ENCODE assay signal across 34 cellular contexts in the genomic region with DNA sequence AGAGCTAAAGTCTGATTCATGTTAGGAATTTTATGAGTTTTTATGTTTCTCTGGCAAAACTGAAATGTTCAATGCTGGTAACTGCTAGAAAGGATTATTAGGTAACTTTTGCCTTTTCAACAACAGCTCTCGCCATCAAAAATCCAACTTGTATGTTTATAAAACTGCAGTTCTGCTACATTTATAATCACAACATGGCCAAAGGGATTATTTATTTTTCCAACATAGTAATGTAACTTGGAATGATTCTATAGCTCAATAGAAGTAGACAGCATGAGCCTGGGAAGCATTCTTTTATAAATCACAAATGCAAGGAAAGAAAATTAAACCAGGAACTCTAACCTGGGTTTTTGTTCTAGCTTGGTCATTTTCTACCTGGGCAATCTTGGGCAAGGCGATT.
"Had no signal": no experiment of that assay in that cellular context is flagged by ENCODE, and none has a peak within 500 bp of the region (broad histone marks: within the 10 kb centered on the region; RNA-seq: fewer than 3 reads in every experiment).

No MANE protein-coding gene starts in this region.

- DNase-seq: Karpas-422, Kasumi-1, MG63, MM.1S, MV-4-11, NCI-H1048, NCI-H1092, NCI-H1092 treated with DMSO at 0.1 percent for 48 hours, NCI-H1105, NCI-H1105 treated with DMSO at 0.1 percent for 48 hours, NCI-H1417, NCI-H1417 treated with DMSO at 0.1 percent for 48 hours, NCI-H1436, NCI-H1436 treated with DMSO at 0.1 percent for 48 hours, NCI-H146, NCI-H1694, NCI-H1694 treated with DMSO at 0.1 percent for 48 hours, NCI-H187, NCI-H187 treated with DMSO at 0.1 percent for 48 hours, NCI-H1930, NCI-H2029, NCI-H2029 treated with DMSO at 0.1 percent for 48 hours, NCI-H2081, NCI-H2081 treated with DMSO at 0.1 percent for 48 hours, NCI-H2107, NCI-H2171, NCI-H2171 treated with DMSO at 0.1 percent for 48 hours, NCI-H2227 treated with DMSO at 0.1 percent for 48 hours, NCI-H226, NCI-H345, NCI-H446, NCI-H446 treated with DMSO at 0.1 percent for 48 hours, NCI-H510A, NCI-H510A treated with DMSO at 0.1 percent for 48 hours had no signal

- H3K27me3 ChIP-seq: MG63 had no signal

- H3K4me3 ChIP-seq: MG63 had no signal

- H3K9me3 ChIP-seq: MG63 had no signal

- H3K36me3 ChIP-seq: MG63 had no signal
